ENCODE assay signal across 1 cellular context in the genomic region with DNA sequence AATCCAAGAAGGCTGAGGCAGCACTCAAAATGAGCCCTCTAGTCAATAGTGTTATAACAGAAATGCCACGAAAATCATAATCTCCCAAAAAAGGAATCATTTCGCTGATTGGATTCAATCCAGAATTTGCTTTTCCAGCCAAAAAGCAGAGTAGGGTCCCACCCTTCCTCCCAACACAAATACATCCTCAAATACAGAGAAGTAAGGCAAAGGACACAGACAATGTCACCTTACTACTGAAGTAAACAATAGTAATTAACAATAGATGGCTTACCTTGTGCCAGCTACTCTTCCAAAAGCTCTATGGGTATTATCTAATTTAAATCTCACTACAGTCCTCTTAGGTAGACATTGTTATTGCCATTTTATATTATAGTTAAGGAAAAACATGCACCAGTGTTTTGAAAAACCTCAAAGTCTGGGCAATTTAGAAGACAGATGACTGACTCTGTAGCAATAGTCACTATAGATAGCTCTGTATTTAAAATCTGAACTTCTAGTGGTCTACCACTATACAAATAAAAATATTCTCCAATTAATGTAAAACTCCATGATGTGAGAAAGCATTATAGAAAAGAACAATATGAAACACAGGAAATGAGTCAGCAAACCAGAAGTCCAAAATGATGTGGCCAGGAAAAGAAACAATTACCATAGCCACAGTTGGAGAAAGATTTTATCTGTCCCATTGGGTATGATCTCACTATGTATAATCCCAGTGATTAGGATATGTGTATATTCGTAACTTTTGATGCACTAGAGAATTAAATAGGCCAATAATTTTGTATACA.
A peak's percentile ranks its signal among the peaks of the same experiment; 100 is the strongest.
TF ChIP-seq lines count a peak whose summit lies in the region.

No MANE protein-coding gene starts in this region.

TF ChIP-seq in IMR-90, 13 proteins besides CTCF, POLR2A, EP300 and RAD21:
- TF ChIP-seq CHD1 (IDR thresholded peaks at IDR 0.05; ENCODE audit: low read depth, low read length): no peak
- TF ChIP-seq FOS (IDR thresholded peaks at IDR 0.05; ENCODE audit: low read depth, low read length): peak; percentile 73
- peak; percentile 39; the same call in 1 of the 2 replicates for TF ChIP-seq MAFK (IDR thresholded peaks at IDR 0.05; ENCODE audit: low read depth, low read length)
- TF ChIP-seq BHLHE40 (IDR thresholded peaks at IDR 0.05; ENCODE audit: low read depth, low read length): no peak
- TF ChIP-seq NFE2L2 (IDR thresholded peaks at IDR 0.05; ENCODE audit: low read depth, low read length): peak; percentile 78
- TF ChIP-seq MAZ (IDR thresholded peaks at IDR 0.05; ENCODE audit: borderline replicate concordance, low read depth, low read length): no peak
- no peak for TF ChIP-seq SMC3 (IDR thresholded peaks at IDR 0.05; ENCODE audit: low read depth, low read length)
TF ChIP-seq in IMR-90: peak in this region for 3.
